In the genomic region with DNA sequence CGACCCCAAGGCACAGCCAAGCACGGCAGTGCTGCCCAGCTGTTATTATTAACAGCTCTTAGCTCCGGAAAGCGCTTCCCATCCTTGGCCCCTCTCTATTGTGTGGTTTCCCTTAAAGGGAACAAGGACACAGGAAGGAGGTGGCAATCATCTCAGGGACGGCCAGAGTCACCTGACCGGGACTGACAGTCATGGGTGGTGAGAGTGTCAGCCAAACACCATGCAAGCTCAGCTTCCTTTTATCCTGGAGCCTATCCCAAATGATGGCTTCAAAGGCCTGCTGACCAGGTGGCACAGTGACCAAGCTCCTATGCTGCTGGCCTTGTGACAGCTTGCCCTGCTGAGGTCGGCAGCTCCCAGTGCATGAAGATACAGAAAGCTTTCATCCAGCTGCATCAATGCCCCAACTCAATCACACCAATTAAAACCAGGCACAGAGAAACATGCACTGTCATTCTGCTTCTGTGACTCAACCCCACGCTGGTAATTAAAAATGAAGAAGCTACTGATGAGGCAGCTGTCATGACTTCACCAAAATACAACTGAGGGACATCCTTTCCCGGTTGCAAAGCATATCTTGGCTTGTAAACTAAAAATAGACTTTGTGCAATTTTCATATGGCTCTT, we compare ENCODE assay signal across 12 cellular contexts. TPM values are rescaled to one million over a fixed set of nuclear protein-coding genes. Genes with fewer than 3 reads are reported as not detected.
DNase-seq lines count a peak whose midpoint lies in the region; ATAC-seq and TF ChIP-seq lines count a peak whose summit lies in the region.
"Had no signal": no experiment of that assay in that cellular context is flagged by ENCODE, and none has a peak within 500 bp of the region (broad histone marks: within the 10 kb centered on the region; RNA-seq: fewer than 3 reads in every experiment).

No MANE protein-coding gene starts in this region.

- CTCF ChIA-PET in activated naive CD4-positive, alpha-beta T cell treated with anti-CD3 and anti-CD28 coated beads for 36 hours (lab: Charles Lee): no interaction called here
- CTCF ChIA-PET in activated naive CD4-positive, alpha-beta T cell treated with anti-CD3 and anti-CD28 coated beads, Interleukin-2, amount 10 ng/mL, durations not matched to agents 7 days and 5 days (lab: Charles Lee): interaction anchor here (1.0 kb wide), 1 partner anchor 133 kb away, joined by 3 read pairs; no protein-coding TSS in a partner anchor

- H3K27ac ChIP-seq in angular gyrus (ENCODE audit: low read depth, low read length): peak overlapping the region; percentile 85
- H3K27ac ChIP-seq in Peyer's patch: no peak overlapping the region

- no peak for ATAC-seq in GM18909 (IDR thresholded peaks at IDR 0.05; ENCODE audit: poor library complexity, unreplicated experiment)
- ATAC-seq: WTC11 had no signal

- H3K4me1 ChIP-seq in Peyer's patch: no peaks in the 10 kb centered on the region
- H3K4me1 ChIP-seq: breast epithelium had no signal

- no peak overlapping the region for H3K4me3 ChIP-seq in Peyer's patch
- H3K4me3 ChIP-seq: breast epithelium had no signal

- no peaks in the 10 kb centered on the region for H3K9me3 ChIP-seq in Peyer's patch
- H3K9me3 ChIP-seq: breast epithelium had no signal

- H3K4me3 Mint-ChIP-seq in activated naive CD4-positive, alpha-beta T cell treated with anti-CD3 and anti-CD28 coated beads for 36 hours: no peak overlapping the region
- H3K4me3 Mint-ChIP-seq in activated naive CD4-positive, alpha-beta T cell treated with anti-CD3 and anti-CD28 coated beads, Interleukin-2, amount 10 ng/mL, durations not matched to agents 7 days and 5 days: no peak overlapping the region
- H3K4me3 Mint-ChIP-seq: CD4-positive, alpha-beta T cell; WTC11 had no signal

- no peaks in the 10 kb centered on the region for H3K36me3 ChIP-seq in Peyer's patch
- H3K36me3 ChIP-seq: breast epithelium had no signal

- H3K27ac Mint-ChIP-seq in activated naive CD4-positive, alpha-beta T cell treated with anti-CD3 and anti-CD28 coated beads for 36 hours: no peak overlapping the region
- no peak overlapping the region for H3K27ac Mint-ChIP-seq in activated naive CD4-positive, alpha-beta T cell treated with anti-CD3 and anti-CD28 coated beads, Interleukin-2, amount 10 ng/mL, durations not matched to agents 7 days and 5 days
- H3K27ac Mint-ChIP-seq: CD4-positive, alpha-beta T cell; WTC11 had no signal

- intact Hi-C loops in activated naive CD4-positive, alpha-beta T cell treated with anti-CD3 and anti-CD28 coated beads for 36 hours (cut with micrococcal nuclease): no loop called here

- peak; percentile 11 for DNase-seq in activated naive CD4-positive, alpha-beta T cell treated with anti-CD3 and anti-CD28 coated beads for 36 hours
- DNase-seq in activated naive CD4-positive, alpha-beta T cell treated with anti-CD3 and anti-CD28 coated beads, Interleukin-2, amount 10 ng/mL, durations not matched to agents 7 days and 5 days: no peak
- DNase-seq in left kidney (ENCODE audit: low read depth, low spot score) (peak; percentile 38), Peyer's patch (no peak), dedifferentiated amniotic fluid mesenchymal stem cell (ENCODE audit: extremely low spot score) (no peak), NCI-H187 treated with DMSO at 0.1 percent for 48 hours (lab: John Stamatoyannopoulos, UW) (no peak)
- DNase-seq: CD4-positive, alpha-beta T cell had no signal

- no peaks in the 10 kb centered on the region for H3K27me3 ChIP-seq in Peyer's patch
- H3K27me3 ChIP-seq: breast epithelium had no signal

- TF ChIP-seq POLR2A in Peyer's patch (IDR thresholded peaks at IDR 0.05): no peak

- no peaks in the 10 kb centered on the region for H3K9me3 Mint-ChIP-seq in activated naive CD4-positive, alpha-beta T cell treated with anti-CD3 and anti-CD28 coated beads for 36 hours
- H3K9me3 Mint-ChIP-seq in activated naive CD4-positive, alpha-beta T cell treated with anti-CD3 and anti-CD28 coated beads, Interleukin-2, amount 10 ng/mL, durations not matched to agents 7 days and 5 days: no peaks in the 10 kb centered on the region
- H3K9me3 Mint-ChIP-seq: CD4-positive, alpha-beta T cell; WTC11 had no signal

- H3K27me3 Mint-ChIP-seq in activated naive CD4-positive, alpha-beta T cell treated with anti-CD3 and anti-CD28 coated beads for 36 hours (ENCODE audit: low read depth): peaks cover 22% of the 10 kb centered on the region
- H3K27me3 Mint-ChIP-seq in activated naive CD4-positive, alpha-beta T cell treated with anti-CD3 and anti-CD28 coated beads, Interleukin-2, amount 10 ng/mL, durations not matched to agents 7 days and 5 days: peaks cover 48% of the 10 kb centered on the region

- peaks cover 3% of the 10 kb centered on the region for H3K4me1 Mint-ChIP-seq in activated naive CD4-positive, alpha-beta T cell treated with anti-CD3 and anti-CD28 coated beads for 36 hours (ENCODE audit: low read depth)
- peaks cover 26% of the 10 kb centered on the region for H3K4me1 Mint-ChIP-seq in activated naive CD4-positive, alpha-beta T cell treated with anti-CD3 and anti-CD28 coated beads, Interleukin-2, amount 10 ng/mL, durations not matched to agents 7 days and 5 days

- H3K36me3 Mint-ChIP-seq in activated naive CD4-positive, alpha-beta T cell treated with anti-CD3 and anti-CD28 coated beads for 36 hours (ENCODE audit: low read depth): no peaks in the 10 kb centered on the region
- no peaks in the 10 kb centered on the region for H3K36me3 Mint-ChIP-seq in activated naive CD4-positive, alpha-beta T cell treated with anti-CD3 and anti-CD28 coated beads, Interleukin-2, amount 10 ng/mL, durations not matched to agents 7 days and 5 days
- H3K36me3 Mint-ChIP-seq: WTC11 had no signal

- no peak for TF ChIP-seq CTCF in Peyer's patch (IDR thresholded peaks at IDR 0.05)

RNA-seq across cellular contexts. Expression of gene PCSK6, which starts 34.1 kb away (rescaled TPM):
- under 1 TPM; 0.25 to 0.64 TPM for total RNA-seq in activated naive CD4-positive, alpha-beta T cell treated with anti-CD3 and anti-CD28 coated beads for 36 hours
- 10 to 100 TPM; 10.6 to 98.2 (median 12.8) TPM for total RNA-seq in Peyer's patch
- total RNA-seq: M059J had no signal

Comparison
In these comparisons a context has a peak if more than half of its experiments do, and no peak if none do; other contexts are left out.
1. DNase-seq: peak in activated naive CD4-positive, alpha-beta T cell treated with anti-CD3 and anti-CD28 coated beads for 36 hours (single experiment) and left kidney (single experiment); none in activated naive CD4-positive, alpha-beta T cell treated with anti-CD3 and anti-CD28 coated beads, Interleukin-2, amount 10 ng/mL, durations not matched to agents 7 days and 5 days (single experiment), Peyer's patch (0 of 3), dedifferentiated amniotic fluid mesenchymal stem cell (single experiment) and NCI-H187 treated with DMSO at 0.1 percent for 48 hours (single experiment).
2. RNA of gene PCSK6, which starts 34.1 kb away (total RNA-seq): 10.6 to 98.2 TPM in Peyer's patch; 0.25 to 0.64 TPM in activated naive CD4-positive, alpha-beta T cell treated with anti-CD3 and anti-CD28 coated beads for 36 hours; every median in the first group is over 4 times any median in the second.